8 cellular contexts compared by ENCODE assay signal in the genomic region with DNA sequence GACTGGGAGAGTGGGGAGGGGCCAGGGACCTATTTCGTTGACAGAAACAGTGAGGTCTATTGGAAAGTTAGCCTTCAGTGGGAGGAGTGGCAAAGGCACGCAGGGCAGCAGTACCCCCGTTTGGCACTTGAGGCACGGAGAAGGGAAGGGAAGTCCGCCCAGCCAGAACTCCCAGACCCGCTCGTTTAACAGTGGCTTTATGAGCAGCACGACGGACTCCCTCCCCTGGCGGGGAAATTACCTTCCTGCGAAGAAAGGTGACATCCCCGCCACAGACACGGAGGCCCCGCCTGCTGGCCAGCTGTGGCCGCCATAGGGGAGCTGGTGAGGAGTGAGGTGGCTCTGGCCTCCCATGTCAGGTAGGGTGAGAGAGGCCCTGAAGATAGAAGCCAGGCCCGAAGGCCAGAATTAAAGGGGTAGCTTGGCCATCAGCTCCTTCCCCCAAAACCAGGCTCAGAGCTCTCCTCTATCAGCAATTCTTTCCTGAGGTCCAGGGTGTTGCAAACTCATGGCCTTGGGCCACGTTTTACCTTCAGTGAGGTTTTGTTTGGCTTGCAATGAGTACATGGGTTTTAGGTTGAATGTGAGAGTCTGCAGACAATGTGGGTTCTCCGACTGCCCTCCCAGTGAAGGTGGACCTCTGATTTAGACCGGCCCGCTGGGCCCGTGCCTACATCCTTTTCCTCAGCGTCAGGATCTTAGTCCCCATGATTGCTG.
DNase-seq lines count a peak whose midpoint lies in the region; ATAC-seq and TF ChIP-seq lines count a peak whose summit lies in the region.

No MANE protein-coding gene starts in this region.

- peaks cover 51% of the 10 kb centered on the region for H3K4me1 ChIP-seq in cardiac muscle cell (ENCODE audit: low read depth)
- peaks cover 17% of the 10 kb centered on the region for H3K4me1 ChIP-seq in hepatocyte (ENCODE audit: insufficient read depth)
- peaks cover 0 to 17% of the 10 kb centered on the region in 2 donors for H3K4me1 ChIP-seq in thoracic aorta (ENCODE audit: control insufficient read depth in 1 of 2, low read depth in 2 of 2)

- no peaks in the 10 kb centered on the region for H3K79me2 ChIP-seq in hepatocyte

- no peak for ATAC-seq in Right ventricle myocardium inferior
- no peak for ATAC-seq in thoracic aorta (ENCODE audit: insufficient number of reproducible peaks, low FRiP score, low read depth)
- ATAC-seq in GM19395 (IDR thresholded peaks at IDR 0.05; ENCODE audit: unreplicated experiment) = no peak

- H3K4me2 ChIP-seq in hepatocyte = peak overlapping the region; percentile 96

- TF ChIP-seq CTCF in cardiac muscle cell (IDR thresholded peaks at IDR 0.05; ENCODE audit: low read depth, low read length) = no peak
- TF ChIP-seq CTCF in hepatocyte (IDR thresholded peaks at IDR 0.05; ENCODE audit: poor library complexity) = no peak
- no peak for TF ChIP-seq CTCF in thoracic aorta (IDR thresholded peaks at IDR 0.05)

- H3K36me3 ChIP-seq in cardiac muscle cell = no peaks in the 10 kb centered on the region
- H3K36me3 ChIP-seq in hepatocyte (replicated peaks; ENCODE audit: insufficient read depth, low read depth) = no peaks in the 10 kb centered on the region
- no peaks in the 10 kb centered on the region for H3K36me3 ChIP-seq in thoracic aorta

- no peaks in the 10 kb centered on the region for H3K9me2 ChIP-seq in hepatocyte (replicated peaks; ENCODE audit: insufficient read depth)

- no peak overlapping the region for H2AFZ ChIP-seq in hepatocyte

- H3K27me3 ChIP-seq in cardiac muscle cell = no peaks in the 10 kb centered on the region
- peaks cover 4% of the 10 kb centered on the region for H3K27me3 ChIP-seq in hepatocyte
- no peaks in the 10 kb centered on the region for H3K27me3 ChIP-seq in thoracic aorta (replicated peaks; ENCODE audit: insufficient read depth)

- peak overlapping the region; percentile 12 for H3K4me3 ChIP-seq in cardiac muscle cell
- H3K4me3 ChIP-seq in hepatocyte = no peak overlapping the region
- peak overlapping the region; percentile 67 for H3K4me3 ChIP-seq in thoracic aorta

- 67% methylated on average over 22 of the region's 22 CpGs for WGBS in hepatocyte (ENCODE audit: low lambda C conversion rate, missing lambda C conversion rate)

- DNase-seq in cardiac muscle cell (ENCODE audit: low read depth in 1 of 2, low spot score in 1 of 2) (no peak), Right ventricle myocardium inferior (ENCODE audit: missing footprints) (no peak), NCI-H146 (lab: John Stamatoyannopoulos, UW) (peak; percentile 77), hepatocyte (ENCODE audit: low spot score) (peak; percentile 37), thoracic aorta (ENCODE audit: low spot score) (no peak), NOMO-1 (lab: John Stamatoyannopoulos, UW; ENCODE audit: unreplicated experiment in 2 of 2) (no peak), 8988T (no peak)

- intact Hi-C loops in Right ventricle myocardium inferior (cut with DNase I) = loop anchor here (5.0 kb wide), 1 partner anchor 231 kb away; a partner anchor contains a TSS

- H3K9me3 ChIP-seq in cardiac muscle cell (ENCODE audit: low read depth) (no peaks in the 10 kb centered on the region), hepatocyte (ENCODE audit: low read depth) (no peaks in the 10 kb centered on the region), thoracic aorta (no peaks in the 10 kb centered on the region)

- H4K20me1 ChIP-seq in hepatocyte (ENCODE audit: insufficient read depth, poor library complexity, severe bottlenecking) = no peaks in the 10 kb centered on the region

- peak overlapping the region; percentile 22 for H3K27ac ChIP-seq in cardiac muscle cell
- H3K27ac ChIP-seq in hepatocyte = peak overlapping the region; percentile 56
- no peak overlapping the region for H3K27ac ChIP-seq in thoracic aorta

Comparison
In these comparisons a context has a peak if more than half of its experiments do, and no peak if none do; other contexts are left out.
1. DNase-seq: peak in NCI-H146 (single experiment) and hepatocyte (single experiment); none in cardiac muscle cell (0 of 2), Right ventricle myocardium inferior (single experiment), thoracic aorta (single experiment), NOMO-1 (0 of 2) and 8988T (single experiment).
2. H3K27ac ChIP-seq: peak in cardiac muscle cell (single experiment) and hepatocyte (single experiment); none in thoracic aorta (0 of 2).